ENCODE assay signal across 1 cellular context in genomic region chr6:26205161-26205624, GRCh38.
TF ChIP-seq lines count a peak whose summit lies in the region.

No MANE protein-coding gene starts in this region.

TF ChIP-seq in K562, 482 proteins besides CTCF, POLR2A, EP300 and RAD21 (continued from another document and continues in another):
- TF ChIP-seq GTF2B (IDR thresholded peaks at IDR 0.05; ENCODE audit: extremely low read depth, insufficient read length) (no peak), SMARCB1 (IDR thresholded peaks at IDR 0.05; ENCODE audit: insufficient read length, low read depth) (no peak), ELK3 (CRISPR knock-in tag; IDR thresholded peaks at IDR 0.05) (peak; percentile 62; the same call in 1 of the 2 replicates), NFIC (IDR thresholded peaks at IDR 0.05) (no peak; the same call in 1 of the 2 replicates), ARHGAP35 (IDR thresholded peaks at IDR 0.05; ENCODE audit: partially characterized antibody) (no peak), ARNT (IDR thresholded peaks at IDR 0.05) (no peak), SOX6 (IDR thresholded peaks at IDR 0.05) (no peak), ZBTB1 (CRISPR knock-in tag; IDR thresholded peaks at IDR 0.05; ENCODE audit: borderline replicate concordance, low read depth) (peak; percentile 38; the same call in 1 of the 2 replicates), KDM5B (IDR thresholded peaks at IDR 0.05; ENCODE audit: insufficient replicate concordance, low read depth, low read length) (no peak), HMG20B (CRISPR knock-in tag; IDR thresholded peaks at IDR 0.05) (peak; percentile 17; the same call in 1 of the 2 replicates), ZNF830 (CRISPR knock-in tag; IDR thresholded peaks at IDR 0.05) (peak; percentile 91; the same call in 1 of the 2 replicates), RREB1 (CRISPR knock-in tag; IDR thresholded peaks at IDR 0.05) (no peak), FOXA3 (CRISPR knock-in tag; conservative IDR thresholded peaks at IDR 0.05 in 1 of 2, IDR thresholded peaks at IDR 0.05 in 1 of 2) (peak in 1 of 2 experiments; percentile 27; a peak in 2 of 4 replicates), BRF1 (IDR thresholded peaks at IDR 0.05; ENCODE audit: borderline replicate concordance, extremely low read depth, insufficient read length) (no peak), MEF2D (tag; conservative IDR thresholded peaks at IDR 0.05; ENCODE audit: low read depth) (no peak), CBX3 (IDR thresholded peaks at IDR 0.05; ENCODE audit: borderline replicate concordance in 1 of 2, low read length in 2 of 2) (no peak), TSC22D4 (tag; IDR thresholded peaks at IDR 0.05) (no peak), HOXB6 (CRISPR knock-in tag; IDR thresholded peaks at IDR 0.05; ENCODE audit: borderline replicate concordance) (peak; percentile 92), ATF3 (IDR thresholded peaks at IDR 0.05) (no peak), ATF3 (CRISPR knock-in tag; conservative IDR thresholded peaks at IDR 0.05) (no peak), HDAC3 (IDR thresholded peaks at IDR 0.05; ENCODE audit: borderline replicate concordance, partially characterized antibody) (no peak), TBL1XR1 (IDR thresholded peaks at IDR 0.05; ENCODE audit: low read length in 2 of 2) (0 out of 4 replicates have a peak, but pooled peaks of 1 of the 2 experiments have one; percentile 40), CGGBP1 (CRISPR knock-in tag; IDR thresholded peaks at IDR 0.05) (peak; percentile 56), RHOXF2B (CRISPR knock-in tag; conservative IDR thresholded peaks at IDR 0.05) (peak; percentile 81; the same call in 1 of the 2 replicates), CBX5 (IDR thresholded peaks at IDR 0.05; ENCODE audit: borderline replicate concordance, low read depth) (no peak), ZC3H4 (CRISPR knock-in tag; IDR thresholded peaks at IDR 0.05; ENCODE audit: borderline replicate concordance) (no peak), KLF1 (tag; IDR thresholded peaks at IDR 0.05) (no peak), MEIS2 (IDR thresholded peaks at IDR 0.05; ENCODE audit: partially characterized antibody) (no peak), MED1 (CRISPR knock-in tag; IDR thresholded peaks at IDR 0.05; ENCODE audit: borderline replicate concordance) (no peak), PHF20 (IDR thresholded peaks at IDR 0.05; ENCODE audit: partially characterized antibody) (no peak), BRD9 (IDR thresholded peaks at IDR 0.05; ENCODE audit: low read depth, partially characterized antibody) (peak; percentile 17), TEAD2 (tag; IDR thresholded peaks at IDR 0.05) (no peak), ZNF609 (CRISPR knock-in tag; IDR thresholded peaks at IDR 0.05; ENCODE audit: borderline replicate concordance) (peak; percentile 51), BRD4 (IDR thresholded peaks at IDR 0.05) (peak; percentile 97), RBM22 (IDR thresholded peaks at IDR 0.05; ENCODE audit: low read depth, low read length, poor library complexity, severe bottlenecking) (no peak), ZNF561 (CRISPR knock-in tag; conservative IDR thresholded peaks at IDR 0.05) (no peak), ZNF57 (CRISPR knock-in tag; IDR thresholded peaks at IDR 0.05) (no peak), ZNF644 (tag; IDR thresholded peaks at IDR 0.05; ENCODE audit: low read depth) (no peak), MCM5 (IDR thresholded peaks at IDR 0.05; ENCODE audit: low read depth) (no peak), ZNF253 (CRISPR knock-in tag; conservative IDR thresholded peaks at IDR 0.05) (peak; percentile 84; the same call in 1 of the 2 replicates), MTA2 (IDR thresholded peaks at IDR 0.05; ENCODE audit: low read depth) (no peak), CREM (IDR thresholded peaks at IDR 0.05; ENCODE audit: low read depth) (0 out of 2 replicates have a peak, but pooled peaks have one; percentile 15), TEAD4 (IDR thresholded peaks at IDR 0.05; ENCODE audit: low read length) (no peak), TEAD4 (CRISPR knock-in tag; IDR thresholded peaks at IDR 0.05; ENCODE audit: borderline replicate concordance) (no peak; the same call in 1 of the 2 replicates), NR2F6 (CRISPR knock-in tag; IDR thresholded peaks at IDR 0.05) (peak; percentile 48; the same call in 1 of the 2 replicates), SPI1 (IDR thresholded peaks at IDR 0.05; ENCODE audit: borderline replicate concordance, low read depth, low read length) (no peak), GATAD2B (IDR thresholded peaks at IDR 0.05; ENCODE audit: borderline replicate concordance) (no peak), E2F3 (CRISPR knock-in tag; IDR thresholded peaks at IDR 0.05) (no peak), TRIM24 (IDR thresholded peaks at IDR 0.05) (no peak; a peak in 1 of 4 replicates), TEAD1 (CRISPR knock-in tag; IDR thresholded peaks at IDR 0.05) (peak in 1 of 2 experiments; percentile 85; a peak in 3 of 4 replicates), CBX1 (IDR thresholded peaks at IDR 0.05; ENCODE audit: low read depth) (no peak), HNRNPK (IDR thresholded peaks at IDR 0.05; ENCODE audit: low read depth, low read length, poor library complexity, severe bottlenecking) (no peak), DPF2 (IDR thresholded peaks at IDR 0.05) (no peak), KLF10 (CRISPR knock-in tag; IDR thresholded peaks at IDR 0.05) (peak; percentile 87), RBM17 (IDR thresholded peaks at IDR 0.05; ENCODE audit: borderline replicate concordance, low read depth, low read length) (no peak)
